27 cellular contexts compared by ENCODE assay signal in genomic region chr9:5361326-5362005, GRCh38. TPM values are rescaled to one million over a fixed set of nuclear protein-coding genes. Genes with fewer than 3 reads are reported as not detected.
"Had no signal": no experiment of that assay in that cellular context is flagged by ENCODE, and none has a peak within 500 bp of the region (broad histone marks: within the 10 kb centered on the region; RNA-seq: fewer than 3 reads in every experiment).

No MANE protein-coding gene starts in this region.

- H3K4me3 Mint-ChIP-seq: immature natural killer cell; naive thymus-derived CD8-positive, alpha-beta T cell; neural crest cell; stimulated activated naive B cell treated with anti-CD40 and anti-IgM and Interleukin-4, amounts not matched to agents 10 μg/mL and 1 μg/mL and 100 μg/mL, for 72 hours; stimulated activated naive CD8-positive, alpha-beta T cell treated with anti-CD3 and anti-CD28 coated beads, Interleukin-15, amount 100 ng/mL, for 72 hours had no signal

- H3K27me3 Mint-ChIP-seq: naive thymus-derived CD8-positive, alpha-beta T cell; stimulated activated naive B cell treated with anti-CD40 and anti-IgM and Interleukin-4, amounts not matched to agents 10 μg/mL and 1 μg/mL and 100 μg/mL, for 72 hours; stimulated activated naive CD8-positive, alpha-beta T cell treated with anti-CD3 and anti-CD28 coated beads, Interleukin-15, amount 100 ng/mL, for 72 hours had no signal

- H3K4me1 ChIP-seq: lower lobe of right lung had no signal

- H3K27me3 ChIP-seq: dorsolateral prefrontal cortex, gastrocnemius medialis, transverse colon had no signal

- H3K4me1 Mint-ChIP-seq: immature natural killer cell, neural crest cell had no signal

- H3K4me3 ChIP-seq: coronary artery, dorsolateral prefrontal cortex, gastrocnemius medialis, left ventricle myocardium inferior, lower lobe of right lung, skin epidermis, thoracic aorta, transverse colon had no signal

- H3K9me3 Mint-ChIP-seq: neural crest cell; stimulated activated naive B cell treated with anti-CD40 and anti-IgM and Interleukin-4, amounts not matched to agents 10 μg/mL and 1 μg/mL and 100 μg/mL, for 72 hours; stimulated activated naive CD8-positive, alpha-beta T cell treated with anti-CD3 and anti-CD28 coated beads, Interleukin-15, amount 100 ng/mL, for 72 hours had no signal

- DNase-seq: dorsolateral prefrontal cortex; effector CD8-positive, alpha-beta T cell; gastrocnemius medialis; immature natural killer cell; left cardiac atrium; left ventricle myocardium inferior; lower lobe of right lung; mesenchymal stem cell; naive thymus-derived CD8-positive, alpha-beta T cell; posterior cingulate gyrus; stimulated activated CD4-positive, alpha-beta T cell treated with anti-CD3 and anti-CD28 coated beads, Interleukin-2, amount 100 ng/mL, for 24 hours; stimulated activated CD4-positive, alpha-beta T cell treated with anti-CD3 and anti-CD28 coated beads, Interleukin-4, amount 100 ng/mL, for 4 hours; stimulated activated naive B cell treated with anti-CD40 and anti-IgM and Interleukin-4, amounts not matched to agents 10 μg/mL and 1 μg/mL and 100 μg/mL, for 72 hours; stimulated activated naive CD8-positive, alpha-beta T cell treated with anti-CD3 and anti-CD28 coated beads, Interleukin-15, amount 100 ng/mL, for 72 hours; substantia nigra; transverse colon had no signal

- H3K27ac Mint-ChIP-seq: immature natural killer cell; stimulated activated naive B cell treated with anti-CD40 and anti-IgM and Interleukin-4, amounts not matched to agents 10 μg/mL and 1 μg/mL and 100 μg/mL, for 72 hours; stimulated activated naive CD8-positive, alpha-beta T cell treated with anti-CD3 and anti-CD28 coated beads, Interleukin-15, amount 100 ng/mL, for 72 hours had no signal

- H3K36me3 ChIP-seq: left ventricle myocardium inferior, thoracic aorta had no signal

- H3K9me3 ChIP-seq: gastrocnemius medialis, left ventricle myocardium inferior, lower lobe of right lung, thoracic aorta, transverse colon had no signal

- H3K27ac ChIP-seq: coronary artery, dorsolateral prefrontal cortex, gastrocnemius medialis, left ventricle myocardium inferior, lower lobe of right lung, skin epidermis, thoracic aorta, transverse colon had no signal

RNA-seq across cellular contexts. Expression of gene RLN1, which starts 21.8 kb away (rescaled TPM):
- total RNA-seq: chondrocyte, fibroblast of lung, fibroblast of villous mesenchyme, gastrocnemius medialis, left ventricle myocardium inferior, lower lobe of right lung, osteocyte, pulmonary artery endothelial cell, sciatic nerve, thoracic aorta, ureter had no signal
- polyA plus RNA-seq: fibroblast of lung had no signal

RNA-seq across cellular contexts. Expression of gene RLN2, which starts 57.0 kb away (rescaled TPM):
- total RNA-seq: chondrocyte, fibroblast of lung, gastrocnemius medialis, osteocyte, pulmonary artery endothelial cell, sciatic nerve, thoracic aorta, transverse colon had no signal
- polyA plus RNA-seq: fibroblast of lung had no signal
